ENCODE assay signal across 17 cellular contexts in the genomic region with DNA sequence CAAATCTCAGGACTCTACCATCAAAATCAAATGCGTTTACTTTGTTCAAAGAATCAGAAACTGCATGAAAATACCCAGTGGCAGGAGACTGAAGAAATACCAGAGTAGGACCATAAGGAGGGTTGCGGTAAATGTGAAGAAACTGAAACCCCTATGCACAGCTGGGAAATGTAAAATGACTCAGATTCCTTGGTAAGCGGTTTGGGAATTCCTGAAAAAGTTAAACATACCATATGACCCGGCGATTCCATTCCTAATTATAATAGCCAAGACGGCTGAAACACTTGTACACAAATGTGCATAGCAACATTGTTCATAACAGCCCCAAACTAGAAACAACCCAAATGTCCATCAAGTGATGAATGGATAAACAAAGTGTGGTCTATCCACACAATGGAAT.
DNase-seq lines count a peak whose midpoint lies in the region; ATAC-seq, FAIRE-seq and TF ChIP-seq lines count a peak whose summit lies in the region.
"Had no signal": no experiment of that assay in that cellular context is flagged by ENCODE, and none has a peak within 500 bp of the region (broad histone marks: within the 10 kb centered on the region; RNA-seq: fewer than 3 reads in every experiment).

No MANE protein-coding gene starts in this region.

- H4K91ac ChIP-seq in IMR-90 (ENCODE audit: insufficient read depth, low read depth, low read length) (no peak overlapping the region), mesenchymal stem cell (ENCODE audit: low read length) (no peak overlapping the region)

- peak; percentile 64 for ATAC-seq in IMR-90 (ENCODE audit: low read depth)
- ATAC-seq in GM18858 (IDR thresholded peaks at IDR 0.05; ENCODE audit: unreplicated experiment): no peak

- no peak overlapping the region for H3K14ac ChIP-seq in IMR-90 (replicated peaks; ENCODE audit: low read depth, low read length)
- H3K14ac ChIP-seq in mesenchymal stem cell (ENCODE audit: low read length in 2 of 2): no peak overlapping the region

- BruUV-seq in IMR-90 (replicated peaks; lab: Mats Ljungman, UMichigan): no TSS peak

- H3K9me3 ChIP-seq in IMR-90 (ENCODE audit: control insufficient read depth, insufficient read depth, low read length) (no peaks in the 10 kb centered on the region), mesenchymal stem cell (ENCODE audit: control insufficient read depth, low read length) (no peaks in the 10 kb centered on the region)

- in situ Hi-C loops in IMR-90 (cut with MboI; ENCODE audit: low sequenced_read_pairs): no loop called here

- DNase-seq in Daoy (ENCODE audit: low read depth): peak; percentile 51
- DNase-seq in IMR-90: peak; percentile 79
- no peak for DNase-seq in bronchial epithelial cell (ENCODE audit: low read depth)
- DNase-seq in mesenchymal stem cell: peak; percentile 84
- no peak for DNase-seq in HUDEP-2 (lab: John Stamatoyannopoulos, UW; ENCODE audit: unreplicated experiment in 76 of 76)
- no peak for DNase-seq in NCI-H2029 treated with DMSO at 0.1 percent for 48 hours (lab: John Stamatoyannopoulos, UW)
- DNase-seq: DMS 273 treated with DMSO at 0.1 percent for 48 hours, EL, NCI-H1105 treated with DMSO at 0.1 percent for 48 hours, NCI-H1694 treated with DMSO at 0.1 percent for 48 hours, NCI-H446, SHP77 had no signal

- H4K8ac ChIP-seq in IMR-90 (ENCODE audit: low read depth in 2 of 2, low read length in 2 of 2) (no peak overlapping the region), mesenchymal stem cell (ENCODE audit: low read length) (no peak overlapping the region)

- peaks cover 26% of the 10 kb centered on the region for H3K27me3 ChIP-seq in IMR-90 (ENCODE audit: control insufficient read depth, insufficient read depth, low read length)
- H3K27me3 ChIP-seq in bronchial epithelial cell (ENCODE audit: control insufficient read depth, insufficient read depth, low read length): peaks cover 3% of the 10 kb centered on the region
- H3K27me3 ChIP-seq in mesenchymal stem cell (ENCODE audit: control insufficient read depth in 1 of 2, insufficient read depth in 1 of 2, low read length in 2 of 2): peaks cover 15 to 39% of the 10 kb centered on the region in 2 experiments

- no peak overlapping the region for H3K27ac ChIP-seq in IMR-90 (ENCODE audit: insufficient read depth, low read length)
- H3K27ac ChIP-seq in mesenchymal stem cell (ENCODE audit: low read length, poor library complexity, severe bottlenecking): no peak overlapping the region
- H3K27ac ChIP-seq: C4-2B had no signal

- no peaks in the 10 kb centered on the region for H3K36me3 ChIP-seq in IMR-90 (ENCODE audit: control insufficient read depth, insufficient read depth, low read length)
- no peaks in the 10 kb centered on the region for H3K36me3 ChIP-seq in bronchial epithelial cell (ENCODE audit: control insufficient read depth, insufficient read depth, low read length)
- no peaks in the 10 kb centered on the region for H3K36me3 ChIP-seq in mesenchymal stem cell (ENCODE audit: control insufficient read depth in 1 of 2, insufficient read depth in 2 of 2, low read depth in 1 of 2, low read length in 2 of 2)

- H3K4ac ChIP-seq in IMR-90 (ENCODE audit: low read depth, low read length) (no peak overlapping the region), mesenchymal stem cell (ENCODE audit: low read depth in 1 of 2, low read length in 2 of 2) (no peak overlapping the region)

- no peak for TF ChIP-seq RAD21 in IMR-90 (IDR thresholded peaks at IDR 0.05; ENCODE audit: low read length)

- H3K23ac ChIP-seq in IMR-90 (ENCODE audit: low read depth, low read length): no peak overlapping the region
- no peak overlapping the region for H3K23ac ChIP-seq in mesenchymal stem cell (ENCODE audit: low read length in 2 of 2)

- FAIRE-seq in bronchial epithelial cell (lab: Jason Lieb, UNC): peak; percentile 13
- FAIRE-seq: A204.1, H54, RCC 7860 had no signal

- 70% methylated on average over 2 of the region's 6 CpGs; no CpG with 5 or more reads in 1 of the 2 experiments for WGBS in IMR-90 (ENCODE audit: extremely low coverage in 2 of 2, insufficient read length in 1 of 2), 2 experiments
- WGBS in mesenchymal stem cell: 78% methylated on average over 6 of the region's 6 CpGs

- H3K9ac ChIP-seq in IMR-90 (ENCODE audit: low read depth, low read length) (no peak overlapping the region), mesenchymal stem cell (ENCODE audit: low read length) (no peak overlapping the region)

- no peaks in the 10 kb centered on the region for H4K20me1 ChIP-seq in IMR-90 (ENCODE audit: insufficient read depth, low read length)

- POLR2A ChIA-PET in IMR-90 (lab: Charles Lee; ENCODE audit: unreplicated experiment): no interaction called here

- CTCF ChIA-PET in IMR-90 (lab: Yijun Ruan, JAX): interaction anchor here (0.5 to 1.0 kb wide), 2 partner anchors 15 to 234 kb away, joined by 3 to 5 read pairs; no protein-coding TSS in a partner anchor

- H2AK9ac ChIP-seq in IMR-90 (replicated peaks; ENCODE audit: low read depth, low read length, poor library complexity): no peak overlapping the region

- no peak overlapping the region for H2BK120ac ChIP-seq in IMR-90 (ENCODE audit: low read depth, low read length)
- H2BK120ac ChIP-seq in mesenchymal stem cell (ENCODE audit: low read depth, low read length): no peak overlapping the region

- no peak overlapping the region for H2AK5ac ChIP-seq in IMR-90 (ENCODE audit: low read depth, low read length)
- no peak overlapping the region for H2AK5ac ChIP-seq in mesenchymal stem cell (ENCODE audit: low read length, severe bottlenecking)

- no peak overlapping the region for H4K5ac ChIP-seq in IMR-90 (ENCODE audit: low read depth, low read length)

- H2BK20ac ChIP-seq in IMR-90 (ENCODE audit: low read depth, low read length): no peak overlapping the region

- intact Hi-C loops in IMR-90 (cut with micrococcal nuclease): no loop called here

- H3K4me3 ChIP-seq in IMR-90 (ENCODE audit: insufficient read depth, low read depth, low read length) (no peak overlapping the region), bronchial epithelial cell (ENCODE audit: low read depth, low read length) (no peak overlapping the region), mesenchymal stem cell (ENCODE audit: insufficient read depth in 1 of 2, low read depth in 1 of 2, low read length in 2 of 2) (no peak overlapping the region)

- dilution Hi-C loops in IMR-90 (cut with HindIII; ENCODE audit: low sequenced_read_pairs, unreplicated experiment): no loop called here

- H3K18ac ChIP-seq in IMR-90 (ENCODE audit: low read depth, low read length): no peak overlapping the region
- no peak overlapping the region for H3K18ac ChIP-seq in mesenchymal stem cell (ENCODE audit: low read depth in 1 of 2, low read length in 2 of 2)

- TF ChIP-seq POLR2A in IMR-90 (IDR thresholded peaks at IDR 0.05; ENCODE audit: low read depth, low read length): no peak

- H2BK5ac ChIP-seq in IMR-90 (ENCODE audit: low read depth, low read length, poor library complexity, severe bottlenecking): no peak overlapping the region
- no peak overlapping the region for H2BK5ac ChIP-seq in mesenchymal stem cell (ENCODE audit: low read depth, low read length, poor library complexity, severe bottlenecking)

- H3K4me2 ChIP-seq in IMR-90 (ENCODE audit: low read depth, low read length): no peak overlapping the region
- H3K4me2 ChIP-seq in mesenchymal stem cell (ENCODE audit: low read length, poor library complexity, severe bottlenecking): no peak overlapping the region

- H2BK15ac ChIP-seq in IMR-90 (ENCODE audit: low read depth, low read length) (no peak overlapping the region), mesenchymal stem cell (ENCODE audit: low read depth, poor library complexity, severe bottlenecking) (no peak overlapping the region)

- no peaks in the 10 kb centered on the region for H3K9me1 ChIP-seq in IMR-90 (ENCODE audit: insufficient read depth, low read length)

- H3K79me1 ChIP-seq in IMR-90 (ENCODE audit: low read depth in 1 of 2, low read length in 2 of 2) (no peaks in the 10 kb centered on the region), mesenchymal stem cell (replicated peaks; ENCODE audit: low read length, poor library complexity, severe bottlenecking) (no peaks in the 10 kb centered on the region)

- H3K4me1 ChIP-seq in IMR-90 (ENCODE audit: control insufficient read depth, insufficient read depth, low read length) (no peaks in the 10 kb centered on the region), mesenchymal stem cell (ENCODE audit: control insufficient read depth, insufficient read depth, low read depth, low read length) (no peaks in the 10 kb centered on the region)

- no peak for TF ChIP-seq CTCF in IMR-90 (conservative IDR thresholded peaks at IDR 0.05; ENCODE audit: low read depth, low read length)
- no peak for TF ChIP-seq CTCF in bronchial epithelial cell (IDR thresholded peaks at IDR 0.05; ENCODE audit: insufficient read depth, low read length, severe bottlenecking)

- H2AFZ ChIP-seq in IMR-90 (replicated peaks; ENCODE audit: low read length, poor library complexity): no peak overlapping the region
- H2AFZ ChIP-seq in mesenchymal stem cell (ENCODE audit: low read depth, low read length): no peak overlapping the region

- H2BK12ac ChIP-seq in mesenchymal stem cell (ENCODE audit: low read length in 2 of 2): no peak overlapping the region

- no peak overlapping the region for H3K56ac ChIP-seq in IMR-90 (ENCODE audit: extremely low read depth, insufficient read depth, low read length)

TF ChIP-seq in IMR-90, 13 proteins besides CTCF, POLR2A, EP300 and RAD21:
- TF ChIP-seq, protein P1, sequence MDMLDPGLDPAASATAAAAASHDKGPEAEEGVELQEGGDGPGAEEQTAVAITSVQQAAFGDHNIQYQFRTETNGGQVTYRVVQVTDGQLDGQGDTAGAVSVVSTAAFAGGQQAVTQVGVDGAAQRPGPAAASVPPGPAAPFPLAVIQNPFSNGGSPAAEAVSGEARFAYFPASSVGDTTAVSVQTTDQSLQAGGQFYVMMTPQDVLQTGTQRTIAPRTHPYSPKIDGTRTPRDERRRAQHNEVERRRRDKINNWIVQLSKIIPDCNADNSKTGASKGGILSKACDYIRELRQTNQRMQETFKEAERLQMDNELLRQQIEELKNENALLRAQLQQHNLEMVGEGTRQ (IDR thresholded peaks at IDR 0.05; ENCODE audit: low read depth, low read length): no peak
- TF ChIP-seq CEBPB (IDR thresholded peaks at IDR 0.05; ENCODE audit: low read depth, low read length) (no peak), FOS (IDR thresholded peaks at IDR 0.05; ENCODE audit: low read depth, low read length) (no peak; the same call in 1 of the 2 replicates), SMC3 (IDR thresholded peaks at IDR 0.05; ENCODE audit: low read depth, low read length) (no peak), RCOR1 (IDR thresholded peaks at IDR 0.05; ENCODE audit: insufficient replicate concordance, low read length) (no peak), MXI1 (IDR thresholded peaks at IDR 0.05; ENCODE audit: borderline replicate concordance, low read depth, low read length) (no peak)
TF ChIP-seq in IMR-90: peak in this region for 0.

Comparison
In these comparisons a context has a peak if more than half of its experiments do, and no peak if none do; other contexts are left out.
1. DNase-seq: peak in Daoy (single experiment), IMR-90 (single experiment) and mesenchymal stem cell (single experiment); none in bronchial epithelial cell (single experiment), HUDEP-2 (0 of 76) and NCI-H2029 treated with DMSO at 0.1 percent for 48 hours (single experiment).